In genomic region chr9:105500108-105500766, GRCh38 we compare ENCODE assay signal across 9 cellular contexts. TPM values are rescaled to one million over a fixed set of nuclear protein-coding genes. Genes with fewer than 3 reads are reported as not detected.
DNase-seq lines count a peak whose midpoint lies in the region; ATAC-seq and TF ChIP-seq lines count a peak whose summit lies in the region.
"Had no signal": no experiment of that assay in that cellular context is flagged by ENCODE, and none has a peak within 500 bp of the region (broad histone marks: within the 10 kb centered on the region; RNA-seq: fewer than 3 reads in every experiment).

No MANE protein-coding gene starts in this region.

- H3K4me3 ChIP-seq in GM06990 (replicated peaks; ENCODE audit: low read depth, low read length) (peak overlapping the region; percentile 52), gastroesophageal sphincter (no peak overlapping the region)

- H3K27ac Mint-ChIP-seq in activated T-helper 17 cell treated with anti-CD3 and anti-CD28 coated beads, Interleukin-2, amount 50 U/mL, for 72 hours, result no peak overlapping the region

- TF ChIP-seq EP300 in gastroesophageal sphincter (IDR thresholded peaks at IDR 0.05), result no peak

- no peaks in the 10 kb centered on the region for H3K27me3 Mint-ChIP-seq in activated T-helper 17 cell treated with anti-CD3 and anti-CD28 coated beads, Interleukin-2, amount 50 U/mL, for 72 hours

- no peaks in the 10 kb centered on the region for H3K4me1 ChIP-seq in gastroesophageal sphincter

- TF ChIP-seq CTCF in GM06990 (IDR thresholded peaks at IDR 0.05; ENCODE audit: insufficient read depth, low read length, poor library complexity, severe bottlenecking), result no peak
- TF ChIP-seq CTCF in gastroesophageal sphincter (IDR thresholded peaks at IDR 0.05), result no peak

- DNase-seq in GM06990 (ENCODE audit: extremely low read depth, insufficient read length) (peak; percentile 52), NK-92 (lab: John Stamatoyannopoulos, UW; ENCODE audit: unreplicated experiment) (no peak), occipital lobe (lab: John Stamatoyannopoulos, UW) (no peak)
- DNase-seq in effector CD4-positive, alpha-beta T cell, result no peak
- DNase-seq: spleen had no signal

- no peaks in the 10 kb centered on the region for H3K27me3 ChIP-seq in GM06990 (replicated peaks; ENCODE audit: control insufficient read depth, insufficient read depth, low read length)
- H3K27me3 ChIP-seq in gastroesophageal sphincter, result no peaks in the 10 kb centered on the region
- H3K27me3 ChIP-seq: spleen had no signal

- H3K36me3 ChIP-seq in GM06990 (ENCODE audit: control insufficient read depth, insufficient read depth, low read length) (no peaks in the 10 kb centered on the region), gastroesophageal sphincter (no peaks in the 10 kb centered on the region)
- H3K36me3 ChIP-seq: spleen had no signal

- no peak overlapping the region for H3K4me3 Mint-ChIP-seq in activated T-helper 17 cell treated with anti-CD3 and anti-CD28 coated beads, Interleukin-2, amount 50 U/mL, for 72 hours

- H3K27ac ChIP-seq in gastroesophageal sphincter, result no peak overlapping the region

- no peaks in the 10 kb centered on the region for H3K36me3 Mint-ChIP-seq in activated T-helper 17 cell treated with anti-CD3 and anti-CD28 coated beads, Interleukin-2, amount 50 U/mL, for 72 hours (ENCODE audit: low read depth)

- H3K4me1 Mint-ChIP-seq in activated T-helper 17 cell treated with anti-CD3 and anti-CD28 coated beads, Interleukin-2, amount 50 U/mL, for 72 hours, result no peaks in the 10 kb centered on the region

- H3K9me3 Mint-ChIP-seq in activated T-helper 17 cell treated with anti-CD3 and anti-CD28 coated beads, Interleukin-2, amount 50 U/mL, for 72 hours, result no peaks in the 10 kb centered on the region

- WGBS in gastroesophageal sphincter (ENCODE audit: low coverage in 1 of 2), 2 donors, result 79 to 80% methylated on average over 2 of the region's 2 CpGs

- TF ChIP-seq POLR2A in gastroesophageal sphincter (IDR thresholded peaks at IDR 0.05), result no peak

- peak; percentile 68 for ATAC-seq in GM19467 (IDR thresholded peaks at IDR 0.05; ENCODE audit: unreplicated experiment)
- ATAC-seq in HG03103 (IDR thresholded peaks at IDR 0.05; ENCODE audit: low read depth, unreplicated experiment), result peak; percentile 91
- ATAC-seq in activated T-helper 17 cell treated with anti-CD3 and anti-CD28 coated beads, Interleukin-2, amount 50 U/mL, for 72 hours (replicated peaks), result peak; percentile 35
- no peak for ATAC-seq in gastroesophageal sphincter

- H3K9me3 ChIP-seq in gastroesophageal sphincter, result no peaks in the 10 kb centered on the region
- H3K9me3 ChIP-seq: spleen had no signal

RNA-seq across cellular contexts. Expression of gene FSD1L, which starts 52.4 kb away (rescaled TPM):
- total RNA-seq in activated T-helper 17 cell treated with anti-CD3 and anti-CD28 coated beads, Interleukin-2, amount 50 U/mL, for 72 hours, result 1 to 10 TPM; 3.4 to 4.6 TPM
- total RNA-seq in occipital lobe (146 TPM), gastroesophageal sphincter (1 to 10 TPM; 2.7 to 10.0 (median 3.4) TPM)

RNA-seq across cellular contexts. Expression of gene FKTN, which starts 57.7 kb away (rescaled TPM):
- total RNA-seq in activated T-helper 17 cell treated with anti-CD3 and anti-CD28 coated beads, Interleukin-2, amount 50 U/mL, for 72 hours, result 10 to 100 TPM in 1 of 2 donors, 1 to 10 TPM in 1; 5.5 to 12.2 TPM
- 39.9 TPM for total RNA-seq in occipital lobe
- total RNA-seq in gastroesophageal sphincter, result 10 to 100 TPM in 2 of 4 donors, 1 to 10 TPM in 2; 5.7 to 44.3 (median 9.0) TPM

Comparison
In these comparisons a context has a peak if more than half of its experiments do, and no peak if none do; other contexts are left out.
1. RNA of gene FSD1L, which starts 52.4 kb away (total RNA-seq): 146 TPM in occipital lobe (single experiment); 3.4 to 4.6 TPM in activated T-helper 17 cell treated with anti-CD3 and anti-CD28 coated beads, Interleukin-2, amount 50 U/mL, for 72 hours and 2.7 to 10.0 TPM in gastroesophageal sphincter; every median in the first group is over 10 times any median in the second.